In genomic region chr6:35240838-35241801, GRCh38 we compare ENCODE assay signal across 1 cellular context.
A peak's percentile ranks its signal among the peaks of the same experiment; 100 is the strongest.
TF ChIP-seq lines count a peak whose summit lies in the region.

No MANE protein-coding gene starts in this region.

TF ChIP-seq in HepG2, 621 proteins besides CTCF, POLR2A, EP300 and RAD21 (continued from another document and continues in another):
- TF ChIP-seq, protein P1, sequence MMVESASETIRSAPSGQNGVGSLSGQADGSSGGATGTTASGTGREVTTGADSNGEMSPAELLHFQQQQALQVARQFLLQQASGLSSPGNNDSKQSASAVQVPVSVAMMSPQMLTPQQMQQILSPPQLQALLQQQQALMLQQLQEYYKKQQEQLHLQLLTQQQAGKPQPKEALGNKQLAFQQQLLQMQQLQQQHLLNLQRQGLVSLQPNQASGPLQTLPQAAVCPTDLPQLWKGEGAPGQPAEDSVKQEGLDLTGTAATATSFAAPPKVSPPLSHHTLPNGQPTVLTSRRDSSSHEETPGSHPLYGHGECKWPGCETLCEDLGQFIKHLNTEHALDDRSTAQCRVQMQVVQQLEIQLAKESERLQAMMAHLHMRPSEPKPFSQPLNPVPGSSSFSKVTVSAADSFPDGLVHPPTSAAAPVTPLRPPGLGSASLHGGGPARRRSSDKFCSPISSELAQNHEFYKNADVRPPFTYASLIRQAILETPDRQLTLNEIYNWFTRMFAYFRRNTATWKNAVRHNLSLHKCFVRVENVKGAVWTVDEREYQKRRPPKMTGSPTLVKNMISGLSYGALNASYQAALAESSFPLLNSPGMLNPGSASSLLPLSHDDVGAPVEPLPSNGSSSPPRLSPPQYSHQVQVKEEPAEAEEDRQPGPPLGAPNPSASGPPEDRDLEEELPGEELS (CRISPR knock-in tag; IDR thresholded peaks at IDR 0.05) = no peak
- TF ChIP-seq MYC (CRISPR knock-in tag; IDR thresholded peaks at IDR 0.05; ENCODE audit: borderline replicate concordance) = no peak
- no peak for TF ChIP-seq SP4 (CRISPR knock-in tag; IDR thresholded peaks at IDR 0.05)
- no peak for TF ChIP-seq CREM (IDR thresholded peaks at IDR 0.05)
- TF ChIP-seq CREM (CRISPR knock-in tag; IDR thresholded peaks at IDR 0.05) = no peak
- TF ChIP-seq, protein P2, sequence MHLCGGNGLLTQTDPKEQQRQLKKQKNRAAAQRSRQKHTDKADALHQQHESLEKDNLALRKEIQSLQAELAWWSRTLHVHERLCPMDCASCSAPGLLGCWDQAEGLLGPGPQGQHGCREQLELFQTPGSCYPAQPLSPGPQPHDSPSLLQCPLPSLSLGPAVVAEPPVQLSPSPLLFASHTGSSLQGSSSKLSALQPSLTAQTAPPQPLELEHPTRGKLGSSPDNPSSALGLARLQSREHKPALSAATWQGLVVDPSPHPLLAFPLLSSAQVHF (CRISPR knock-in tag; IDR thresholded peaks at IDR 0.05) = no peak
- TF ChIP-seq ATM (IDR thresholded peaks at IDR 0.05; ENCODE audit: borderline replicate concordance) = no peak
- TF ChIP-seq ZNF747 (CRISPR knock-in tag; IDR thresholded peaks at IDR 0.05; ENCODE audit: borderline replicate concordance) = no peak
- no peak for TF ChIP-seq NR2C2 (CRISPR knock-in tag; IDR thresholded peaks at IDR 0.05; ENCODE audit: borderline replicate concordance)
- no peak for TF ChIP-seq HIC2 (CRISPR knock-in tag; IDR thresholded peaks at IDR 0.05; ENCODE audit: low read depth)
- TF ChIP-seq ZNF629 (CRISPR knock-in tag; conservative IDR thresholded peaks at IDR 0.05) = no peak
- TF ChIP-seq, protein P3, sequence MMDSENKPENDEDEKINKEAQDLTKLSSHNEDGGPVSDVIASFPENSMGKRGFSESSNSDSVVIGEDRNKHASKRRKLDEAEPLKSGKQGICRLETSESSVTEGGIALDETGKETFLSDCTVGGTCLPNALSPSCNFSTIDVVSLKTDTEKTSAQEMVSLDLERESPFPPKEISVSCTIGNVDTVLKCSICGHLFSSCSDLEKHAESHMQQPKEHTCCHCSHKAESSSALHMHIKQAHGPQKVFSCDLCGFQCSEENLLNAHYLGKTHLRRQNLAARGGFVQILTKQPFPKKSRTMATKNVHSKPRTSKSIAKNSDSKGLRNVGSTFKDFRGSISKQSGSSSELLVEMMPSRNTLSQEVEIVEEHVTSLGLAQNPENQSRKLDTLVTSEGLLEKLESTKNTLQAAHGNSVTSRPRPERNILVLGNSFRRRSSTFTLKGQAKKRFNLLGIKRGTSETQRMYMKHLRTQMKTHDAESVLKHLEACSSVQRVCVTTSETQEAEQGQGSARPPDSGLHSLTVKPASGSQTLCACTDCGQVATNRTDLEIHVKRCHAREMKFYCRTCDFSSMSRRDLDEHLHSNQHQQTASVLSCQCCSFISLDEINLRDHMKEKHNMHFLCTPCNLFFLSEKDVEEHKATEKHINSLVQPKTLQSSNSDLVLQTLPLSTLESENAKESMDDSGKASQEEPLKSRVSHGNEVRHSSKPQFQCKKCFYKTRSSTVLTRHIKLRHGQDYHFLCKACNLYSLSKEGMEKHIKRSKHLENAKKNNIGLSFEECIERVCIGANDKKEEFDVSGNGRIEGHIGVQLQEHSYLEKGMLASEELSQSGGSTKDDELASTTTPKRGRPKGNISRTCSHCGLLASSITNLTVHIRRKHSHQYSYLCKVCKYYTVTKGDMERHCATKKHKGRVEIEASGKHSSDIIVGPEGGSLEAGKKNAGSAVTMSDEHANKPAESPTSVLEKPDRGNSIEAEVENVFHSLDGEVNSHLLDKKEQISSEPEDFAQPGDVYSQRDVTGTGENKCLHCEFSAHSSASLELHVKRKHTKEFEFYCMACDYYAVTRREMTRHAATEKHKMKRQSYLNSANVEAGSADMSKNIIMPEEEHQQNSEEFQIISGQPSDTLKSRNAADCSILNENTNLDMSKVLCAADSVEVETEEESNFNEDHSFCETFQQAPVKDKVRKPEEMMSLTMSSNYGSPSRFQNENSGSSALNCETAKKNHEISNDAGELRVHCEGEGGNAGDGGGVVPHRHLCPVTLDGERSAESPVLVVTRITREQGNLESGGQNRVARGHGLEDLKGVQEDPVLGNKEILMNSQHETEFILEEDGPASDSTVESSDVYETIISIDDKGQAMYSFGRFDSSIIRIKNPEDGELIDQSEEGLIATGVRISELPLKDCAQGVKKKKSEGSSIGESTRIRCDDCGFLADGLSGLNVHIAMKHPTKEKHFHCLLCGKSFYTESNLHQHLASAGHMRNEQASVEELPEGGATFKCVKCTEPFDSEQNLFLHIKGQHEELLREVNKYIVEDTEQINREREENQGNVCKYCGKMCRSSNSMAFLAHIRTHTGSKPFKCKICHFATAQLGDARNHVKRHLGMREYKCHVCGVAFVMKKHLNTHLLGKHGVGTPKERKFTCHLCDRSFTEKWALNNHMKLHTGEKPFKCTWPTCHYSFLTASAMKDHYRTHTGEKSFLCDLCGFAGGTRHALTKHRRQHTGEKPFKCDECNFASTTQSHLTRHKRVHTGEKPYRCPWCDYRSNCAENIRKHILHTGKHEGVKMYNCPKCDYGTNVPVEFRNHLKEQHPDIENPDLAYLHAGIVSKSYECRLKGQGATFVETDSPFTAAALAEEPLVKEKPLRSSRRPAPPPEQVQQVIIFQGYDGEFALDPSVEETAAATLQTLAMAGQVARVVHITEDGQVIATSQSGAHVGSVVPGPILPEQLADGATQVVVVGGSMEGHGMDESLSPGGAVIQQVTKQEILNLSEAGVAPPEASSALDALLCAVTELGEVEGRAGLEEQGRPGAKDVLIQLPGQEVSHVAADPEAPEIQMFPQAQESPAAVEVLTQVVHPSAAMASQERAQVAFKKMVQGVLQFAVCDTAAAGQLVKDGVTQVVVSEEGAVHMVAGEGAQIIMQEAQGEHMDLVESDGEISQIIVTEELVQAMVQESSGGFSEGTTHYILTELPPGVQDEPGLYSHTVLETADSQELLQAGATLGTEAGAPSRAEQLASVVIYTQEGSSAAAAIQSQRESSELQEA (CRISPR knock-in tag; IDR thresholded peaks at IDR 0.05; ENCODE audit: not compliant biosample characterization) = no peak
- no peak for TF ChIP-seq ATAD3A (CRISPR knock-in tag; IDR thresholded peaks at IDR 0.05)
- no peak for TF ChIP-seq CAMTA2 (CRISPR knock-in tag; IDR thresholded peaks at IDR 0.05; ENCODE audit: borderline replicate concordance)
- TF ChIP-seq MIXL1 (CRISPR knock-in tag; IDR thresholded peaks at IDR 0.05) = peak; percentile 38; the same call in 1 of the 2 replicates
- TF ChIP-seq ZNF510 (CRISPR knock-in tag; IDR thresholded peaks at IDR 0.05; ENCODE audit: low read depth) = no peak
- TF ChIP-seq ZNF562 (CRISPR knock-in tag; IDR thresholded peaks at IDR 0.05; ENCODE audit: borderline replicate concordance) = no peak
- TF ChIP-seq, protein P4, sequence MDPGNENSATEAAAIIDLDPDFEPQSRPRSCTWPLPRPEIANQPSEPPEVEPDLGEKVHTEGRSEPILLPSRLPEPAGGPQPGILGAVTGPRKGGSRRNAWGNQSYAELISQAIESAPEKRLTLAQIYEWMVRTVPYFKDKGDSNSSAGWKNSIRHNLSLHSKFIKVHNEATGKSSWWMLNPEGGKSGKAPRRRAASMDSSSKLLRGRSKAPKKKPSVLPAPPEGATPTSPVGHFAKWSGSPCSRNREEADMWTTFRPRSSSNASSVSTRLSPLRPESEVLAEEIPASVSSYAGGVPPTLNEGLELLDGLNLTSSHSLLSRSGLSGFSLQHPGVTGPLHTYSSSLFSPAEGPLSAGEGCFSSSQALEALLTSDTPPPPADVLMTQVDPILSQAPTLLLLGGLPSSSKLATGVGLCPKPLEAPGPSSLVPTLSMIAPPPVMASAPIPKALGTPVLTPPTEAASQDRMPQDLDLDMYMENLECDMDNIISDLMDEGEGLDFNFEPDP (CRISPR knock-in tag; conservative IDR thresholded peaks at IDR 0.05) = no peak
- TF ChIP-seq RFX3 (CRISPR knock-in tag; IDR thresholded peaks at IDR 0.05) = no peak
- TF ChIP-seq, protein P5, sequence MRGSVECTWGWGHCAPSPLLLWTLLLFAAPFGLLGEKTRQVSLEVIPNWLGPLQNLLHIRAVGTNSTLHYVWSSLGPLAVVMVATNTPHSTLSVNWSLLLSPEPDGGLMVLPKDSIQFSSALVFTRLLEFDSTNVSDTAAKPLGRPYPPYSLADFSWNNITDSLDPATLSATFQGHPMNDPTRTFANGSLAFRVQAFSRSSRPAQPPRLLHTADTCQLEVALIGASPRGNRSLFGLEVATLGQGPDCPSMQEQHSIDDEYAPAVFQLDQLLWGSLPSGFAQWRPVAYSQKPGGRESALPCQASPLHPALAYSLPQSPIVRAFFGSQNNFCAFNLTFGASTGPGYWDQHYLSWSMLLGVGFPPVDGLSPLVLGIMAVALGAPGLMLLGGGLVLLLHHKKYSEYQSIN (CRISPR knock-in tag; IDR thresholded peaks at IDR 0.05; ENCODE audit: borderline replicate concordance) = no peak
- TF ChIP-seq, protein P6, sequence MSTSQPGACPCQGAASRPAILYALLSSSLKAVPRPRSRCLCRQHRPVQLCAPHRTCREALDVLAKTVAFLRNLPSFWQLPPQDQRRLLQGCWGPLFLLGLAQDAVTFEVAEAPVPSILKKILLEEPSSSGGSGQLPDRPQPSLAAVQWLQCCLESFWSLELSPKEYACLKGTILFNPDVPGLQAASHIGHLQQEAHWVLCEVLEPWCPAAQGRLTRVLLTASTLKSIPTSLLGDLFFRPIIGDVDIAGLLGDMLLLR (CRISPR knock-in tag; IDR thresholded peaks at IDR 0.05) = no peak
- no peak for TF ChIP-seq ZNF101 (CRISPR knock-in tag; IDR thresholded peaks at IDR 0.05; ENCODE audit: borderline replicate concordance, low read depth)
- TF ChIP-seq, protein P7, sequence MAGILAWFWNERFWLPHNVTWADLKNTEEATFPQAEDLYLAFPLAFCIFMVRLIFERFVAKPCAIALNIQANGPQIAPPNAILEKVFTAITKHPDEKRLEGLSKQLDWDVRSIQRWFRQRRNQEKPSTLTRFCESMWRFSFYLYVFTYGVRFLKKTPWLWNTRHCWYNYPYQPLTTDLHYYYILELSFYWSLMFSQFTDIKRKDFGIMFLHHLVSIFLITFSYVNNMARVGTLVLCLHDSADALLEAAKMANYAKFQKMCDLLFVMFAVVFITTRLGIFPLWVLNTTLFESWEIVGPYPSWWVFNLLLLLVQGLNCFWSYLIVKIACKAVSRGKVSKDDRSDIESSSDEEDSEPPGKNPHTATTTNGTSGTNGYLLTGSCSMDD (CRISPR knock-in tag; IDR thresholded peaks at IDR 0.05) = no peak
- TF ChIP-seq ZFY (CRISPR knock-in tag; IDR thresholded peaks at IDR 0.05) = no peak
- TF ChIP-seq ZNF749 (CRISPR knock-in tag; IDR thresholded peaks at IDR 0.05; ENCODE audit: borderline replicate concordance) = no peak
- no peak for TF ChIP-seq ONECUT2 (CRISPR knock-in tag; IDR thresholded peaks at IDR 0.05)
- TF ChIP-seq ISX (CRISPR knock-in tag; conservative IDR thresholded peaks at IDR 0.05) = no peak
- no peak for TF ChIP-seq SETDB1 (CRISPR knock-in tag; IDR thresholded peaks at IDR 0.05; ENCODE audit: borderline replicate concordance)
- TF ChIP-seq ZNF564 (CRISPR knock-in tag; IDR thresholded peaks at IDR 0.05) = no peak
- TF ChIP-seq ZKSCAN5 (CRISPR knock-in tag; IDR thresholded peaks at IDR 0.05) = no peak
- peak; percentile 68; the same call in 1 of the 2 replicates for TF ChIP-seq SMAD1 (CRISPR knock-in tag; IDR thresholded peaks at IDR 0.05; ENCODE audit: borderline replicate concordance, low read depth)
- TF ChIP-seq PAXIP1 (CRISPR knock-in tag; conservative IDR thresholded peaks at IDR 0.05) = no peak
- no peak for TF ChIP-seq ZNF703 (CRISPR knock-in tag; IDR thresholded peaks at IDR 0.05; ENCODE audit: borderline replicate concordance)
- no peak for TF ChIP-seq KLF9 (CRISPR knock-in tag; IDR thresholded peaks at IDR 0.05; ENCODE audit: low read depth)
- TF ChIP-seq ISL2 (CRISPR knock-in tag; IDR thresholded peaks at IDR 0.05) = no peak
- TF ChIP-seq XBP1 (CRISPR knock-in tag; IDR thresholded peaks at IDR 0.05) = no peak
- TF ChIP-seq KLF11 (CRISPR knock-in tag; IDR thresholded peaks at IDR 0.05) = no peak
- TF ChIP-seq RBFOX2 (IDR thresholded peaks at IDR 0.05; ENCODE audit: low read depth, low read length) = no peak
- TF ChIP-seq ZNF678 (CRISPR knock-in tag; IDR thresholded peaks at IDR 0.05) = no peak
- no peak for TF ChIP-seq EEA1 (CRISPR knock-in tag; IDR thresholded peaks at IDR 0.05; ENCODE audit: borderline replicate concordance)
- no peak for TF ChIP-seq ELF1 (CRISPR knock-in tag; IDR thresholded peaks at IDR 0.05)
